Comparison of ENCODE assay signal across 9 cellular contexts in genomic region chr2:9139491-9140443, GRCh38.
DNase-seq lines count a peak whose midpoint lies in the region; ATAC-seq, FAIRE-seq and TF ChIP-seq lines count a peak whose summit lies in the region.
"Had no signal": no experiment of that assay in that cellular context is flagged by ENCODE, and none has a peak within 500 bp of the region (broad histone marks: within the 10 kb centered on the region; RNA-seq: fewer than 3 reads in every experiment).

No MANE protein-coding gene starts in this region.

- H3K9me1 ChIP-seq in endothelial cell of umbilical vein (replicated peaks; ENCODE audit: control insufficient read depth, extremely low read depth, insufficient read depth, low read length): no peaks in the 10 kb centered on the region

- H3K9me3 ChIP-seq in endothelial cell of umbilical vein (replicated peaks; ENCODE audit: control insufficient read depth, insufficient read depth, low read length): no peaks in the 10 kb centered on the region

- no peaks in the 10 kb centered on the region for H3K9me3 Mint-ChIP-seq in activated CD8-positive, alpha-beta T cell treated with anti-CD3 and anti-CD28 coated beads, Interleukin-2, amount 10 ng/mL, durations not matched to agents 7 days and 5 days (ENCODE audit: insufficient read depth)
- H3K9me3 Mint-ChIP-seq in stimulated activated effector memory CD8-positive, alpha-beta T cell treated with anti-CD3 and anti-CD28 coated beads, Interleukin-12 subunit alpha, Interleukin-12 subunit beta, amount 100 ng/mL, for 72 hours: no peaks in the 10 kb centered on the region

- H3K27ac Mint-ChIP-seq in activated CD8-positive, alpha-beta T cell treated with anti-CD3 and anti-CD28 coated beads, Interleukin-2, amount 10 ng/mL, durations not matched to agents 7 days and 5 days: no peak overlapping the region
- no peak overlapping the region for H3K27ac Mint-ChIP-seq in stimulated activated effector memory CD8-positive, alpha-beta T cell treated with anti-CD3 and anti-CD28 coated beads, Interleukin-12 subunit alpha, Interleukin-12 subunit beta, amount 100 ng/mL, for 72 hours
- H3K27ac Mint-ChIP-seq: activated naive CD8-positive, alpha-beta T cell had no signal

- no peak overlapping the region for H2AFZ ChIP-seq in endothelial cell of umbilical vein (ENCODE audit: low read depth, low read length)

- peak; percentile 74 for DNase-seq in Daoy (ENCODE audit: low read depth)
- peak; percentile 74 for DNase-seq in NCI-H748 (lab: John Stamatoyannopoulos, UW; ENCODE audit: unreplicated experiment)
- DNase-seq in activated CD8-positive, alpha-beta T cell treated with anti-CD3 and anti-CD28 coated beads, Interleukin-2, amount 10 ng/mL, durations not matched to agents 7 days and 5 days: peak; percentile 79
- DNase-seq in endothelial cell of umbilical vein (ENCODE audit: low read depth, low spot score): peak; percentile 67
- DNase-seq in midbrain (lab: John Stamatoyannopoulos, UW): peak; percentile 75
- DNase-seq in stimulated activated effector memory CD8-positive, alpha-beta T cell treated with anti-CD3 and anti-CD28 coated beads, Interleukin-12 subunit alpha, Interleukin-12 subunit beta, amount 100 ng/mL, for 72 hours (ENCODE audit: low spot score in 2 of 2): peak; percentile 66 to 85

- H3K36me3 Mint-ChIP-seq in activated CD8-positive, alpha-beta T cell treated with anti-CD3 and anti-CD28 coated beads, Interleukin-2, amount 10 ng/mL, durations not matched to agents 7 days and 5 days (ENCODE audit: low read depth): no peaks in the 10 kb centered on the region
- no peaks in the 10 kb centered on the region for H3K36me3 Mint-ChIP-seq in stimulated activated effector memory CD8-positive, alpha-beta T cell treated with anti-CD3 and anti-CD28 coated beads, Interleukin-12 subunit alpha, Interleukin-12 subunit beta, amount 100 ng/mL, for 72 hours
- H3K36me3 Mint-ChIP-seq: activated naive CD8-positive, alpha-beta T cell had no signal

- no TSS peak for BruUV-seq in endothelial cell of umbilical vein (replicated peaks; lab: Mats Ljungman, UMichigan)

- POLR2A ChIA-PET in activated CD8-positive, alpha-beta T cell treated with anti-CD3 and anti-CD28 coated beads, Interleukin-2, amount 10 ng/mL, durations not matched to agents 7 days and 5 days (lab: Charles Lee): no interaction called here
- POLR2A ChIA-PET in endothelial cell of umbilical vein (lab: Charles Lee): no interaction called here

- CTCF ChIA-PET in activated CD8-positive, alpha-beta T cell treated with anti-CD3 and anti-CD28 coated beads, Interleukin-2, amount 10 ng/mL, durations not matched to agents 7 days and 5 days (lab: Charles Lee): interaction anchor here (1.0 to 1.2 kb wide), 2 partner anchors 231 to 267 kb away, joined by 3 to 4 read pairs; no protein-coding TSS in a partner anchor
- CTCF ChIA-PET in endothelial cell of umbilical vein (lab: Charles Lee): interaction anchor here (0.5 to 4.5 kb wide), 31 partner anchors 8 to 447 kb away, joined by 3 to 126 read pairs (median 5); no protein-coding TSS in a partner anchor

- H3K4me2 ChIP-seq in endothelial cell of umbilical vein (ENCODE audit: insufficient read depth, low read length): no peak overlapping the region

- no peaks in the 10 kb centered on the region for H4K20me1 ChIP-seq in endothelial cell of umbilical vein (replicated peaks; ENCODE audit: control insufficient read depth, extremely low read depth, insufficient read depth, low read length)

- intact Hi-C loops in endothelial cell of umbilical vein (cut with micrococcal nuclease): loop anchor here (1.0 to 5.0 kb wide), 4 partner anchors 33 to 447 kb away; partner anchors contain the start of gene IAH1

- H3K4me3 Mint-ChIP-seq in activated CD8-positive, alpha-beta T cell treated with anti-CD3 and anti-CD28 coated beads, Interleukin-2, amount 10 ng/mL, durations not matched to agents 7 days and 5 days: no peak overlapping the region
- H3K4me3 Mint-ChIP-seq in stimulated activated effector memory CD8-positive, alpha-beta T cell treated with anti-CD3 and anti-CD28 coated beads, Interleukin-12 subunit alpha, Interleukin-12 subunit beta, amount 100 ng/mL, for 72 hours: no peak overlapping the region
- H3K4me3 Mint-ChIP-seq: activated naive CD8-positive, alpha-beta T cell had no signal

- TF ChIP-seq CTCF in endothelial cell of umbilical vein (IDR thresholded peaks at IDR 0.05; ENCODE audit: extremely low read depth in 1 of 2, insufficient read depth in 1 of 2, low read depth in 1 of 2, low read length in 2 of 2): peak; percentile 82 to 86

- peaks cover 6% of the 10 kb centered on the region for H3K27me3 Mint-ChIP-seq in activated CD8-positive, alpha-beta T cell treated with anti-CD3 and anti-CD28 coated beads, Interleukin-2, amount 10 ng/mL, durations not matched to agents 7 days and 5 days (ENCODE audit: low read depth)

- peaks cover 5% of the 10 kb centered on the region for H3K4me1 ChIP-seq in endothelial cell of umbilical vein (ENCODE audit: control insufficient read depth, extremely low read depth, insufficient read depth, low read length)

- peak; percentile 52 for ATAC-seq in HG02885 (IDR thresholded peaks at IDR 0.05; ENCODE audit: poor library complexity, unreplicated experiment)
- peak; percentile 41 for ATAC-seq in activated CD8-positive, alpha-beta T cell treated with anti-CD3 and anti-CD28 coated beads, Interleukin-2, amount 10 ng/mL, durations not matched to agents 7 days and 5 days
- peak; percentile 53 for ATAC-seq in stimulated activated effector memory CD8-positive, alpha-beta T cell treated with anti-CD3 and anti-CD28 coated beads, Interleukin-12 subunit alpha, Interleukin-12 subunit beta, amount 100 ng/mL, for 72 hours
- no peak for ATAC-seq in GM18861 (IDR thresholded peaks at IDR 0.05; ENCODE audit: unreplicated experiment)

- H3K27me3 ChIP-seq in endothelial cell of umbilical vein (ENCODE audit: control insufficient read depth in 2 of 2, insufficient read depth in 2 of 2, low read length in 2 of 2): no peaks in the 10 kb centered on the region

- H3K4me3 ChIP-seq in endothelial cell of umbilical vein (replicated peaks in 1 of 3; ENCODE audit: insufficient read depth in 1 of 3, low read depth in 1 of 3, low read length in 3 of 3): no peak overlapping the region

- no peaks in the 10 kb centered on the region for H3K79me2 ChIP-seq in endothelial cell of umbilical vein (ENCODE audit: control insufficient read depth, insufficient read depth, low read length)

- no peak overlapping the region for H3K9ac ChIP-seq in endothelial cell of umbilical vein (replicated peaks; ENCODE audit: extremely low read depth, insufficient read depth, low read length)

- no peaks in the 10 kb centered on the region for H3K36me3 ChIP-seq in endothelial cell of umbilical vein (ENCODE audit: control insufficient read depth in 2 of 2, extremely low read depth in 1 of 2, insufficient read depth in 2 of 2, low read length in 2 of 2)

- H3K27ac ChIP-seq in endothelial cell of umbilical vein (ENCODE audit: insufficient read depth, low read depth, low read length): no peak overlapping the region

- no peaks in the 10 kb centered on the region for H3K4me1 Mint-ChIP-seq in activated CD8-positive, alpha-beta T cell treated with anti-CD3 and anti-CD28 coated beads, Interleukin-2, amount 10 ng/mL, durations not matched to agents 7 days and 5 days (ENCODE audit: low read depth)
- no peaks in the 10 kb centered on the region for H3K4me1 Mint-ChIP-seq in stimulated activated effector memory CD8-positive, alpha-beta T cell treated with anti-CD3 and anti-CD28 coated beads, Interleukin-12 subunit alpha, Interleukin-12 subunit beta, amount 100 ng/mL, for 72 hours

- peak; percentile 81 for FAIRE-seq in endothelial cell of umbilical vein (lab: Jason Lieb, UNC)

- TF ChIP-seq POLR2A in endothelial cell of umbilical vein (IDR thresholded peaks at IDR 0.05; ENCODE audit: low read depth, low read length): no peak

- dilution Hi-C loops in endothelial cell of umbilical vein (cut with MboI; ENCODE audit: extremely low pct_ligation_motif_present, low sequenced_read_pairs): no loop called here

TF ChIP-seq in endothelial cell of umbilical vein, 7 proteins besides CTCF, POLR2A, EP300 and RAD21:
- TF ChIP-seq MAX (IDR thresholded peaks at IDR 0.05; ENCODE audit: insufficient read depth, insufficient read length) (no peak), EZH2 (IDR thresholded peaks at IDR 0.05; ENCODE audit: borderline replicate concordance, low read depth, low read length, severe bottlenecking) (no peak), GATA2 (IDR thresholded peaks at IDR 0.05; ENCODE audit: insufficient read depth, insufficient read length, low read depth, low read length) (no peak), FOS (IDR thresholded peaks at IDR 0.05; ENCODE audit: borderline replicate concordance, insufficient read depth, low read length) (no peak), POLR2AphosphoS5 (IDR thresholded peaks at IDR 0.05; ENCODE audit: insufficient read depth, low read depth, low read length) (no peak)
